8 cellular contexts compared by ENCODE assay signal in genomic region chr1:234997201-234998173, GRCh38.
DNase-seq lines count a peak whose midpoint lies in the region; ATAC-seq and TF ChIP-seq lines count a peak whose summit lies in the region.

No MANE protein-coding gene starts in this region.

- peak; percentile 93 for ATAC-seq in Right ventricle myocardium inferior
- peak; percentile 90 to 95 (median 92) for ATAC-seq in psoas muscle

- H3K9ac ChIP-seq in adipocyte (ENCODE audit: low read length), result peak overlapping the region; percentile 83

- H3K27me3 ChIP-seq in adipocyte (replicated peaks; ENCODE audit: control insufficient read depth, insufficient read depth, low read length), result no peaks in the 10 kb centered on the region
- H3K27me3 ChIP-seq in psoas muscle (ENCODE audit: insufficient read depth in 3 of 3, low read length in 2 of 3), result no peaks in the 10 kb centered on the region

- H3K36me3 ChIP-seq in adipocyte (ENCODE audit: control insufficient read depth, insufficient read depth, low read length, severe bottlenecking), result no peaks in the 10 kb centered on the region
- no peaks in the 10 kb centered on the region for H3K36me3 ChIP-seq in psoas muscle (ENCODE audit: insufficient read depth in 1 of 2, low read depth in 1 of 2)

- H3K9me3 ChIP-seq in adipocyte (ENCODE audit: control insufficient read depth, low read length) (no peaks in the 10 kb centered on the region), psoas muscle (no peaks in the 10 kb centered on the region)

- H3K4me3 ChIP-seq in adipocyte (ENCODE audit: low read length), result peak overlapping the region; percentile 30
- H3K4me3 ChIP-seq in psoas muscle, result peak overlapping the region; percentile 42

- no peak for TF ChIP-seq CTCF in psoas muscle (IDR thresholded peaks at IDR 0.05)

- peak overlapping the region; percentile 98 for H3K27ac ChIP-seq in psoas muscle

- intact Hi-C loops in Right ventricle myocardium inferior (cut with DNase I) (loop anchor here (1.0 to 5.0 kb wide), 6 partner anchors 50 to 385 kb away; partner anchors contain the start of gene IRF2BP2), psoas muscle (cut with DNase I) (loop anchor here (1.0 to 10.0 kb wide), 6 partner anchors 73 to 503 kb away; no protein-coding TSS in a partner anchor)

- H3K4me1 ChIP-seq in adipocyte (ENCODE audit: control insufficient read depth, insufficient read depth, low read length), result peaks cover 22% of the 10 kb centered on the region
- H3K4me1 ChIP-seq in psoas muscle, result peaks cover 32% of the 10 kb centered on the region

- DNase-seq in NCI-H1417 (lab: John Stamatoyannopoulos, UW), result peak in 2 of 3 experiments; percentile 44 to 58
- DNase-seq in NCI-H1417 treated with DMSO at 0.1 percent for 48 hours (lab: John Stamatoyannopoulos, UW), result no peak
- peak; percentile 96 for DNase-seq in adipocyte (ENCODE audit: low read depth)
- peak; percentile 97 for DNase-seq in Right ventricle myocardium inferior (ENCODE audit: missing footprints)
- DNase-seq in psoas muscle, result peak; percentile 100
- no peak for DNase-seq in HuH-7 (ENCODE audit: low spot score)
- no peak for DNase-seq in NCI-H526 treated with DMSO at 0.1 percent for 48 hours (lab: John Stamatoyannopoulos, UW)
- DNase-seq in NCI-H1048 (lab: John Stamatoyannopoulos, UW), result no peak

- WGBS in psoas muscle, 3 donors, result 4 to 9% (median 8%) methylated on average over 20 of the region's 20 CpGs

Comparison
In these comparisons a context has a peak if more than half of its experiments do, and no peak if none do; other contexts are left out.
1. DNase-seq: peak in NCI-H1417 (2 of 3), adipocyte (single experiment), Right ventricle myocardium inferior (single experiment) and psoas muscle (2 of 2); none in NCI-H1417 treated with DMSO at 0.1 percent for 48 hours (single experiment), HuH-7 (single experiment), NCI-H526 treated with DMSO at 0.1 percent for 48 hours (single experiment) and NCI-H1048 (single experiment).